18 cellular contexts compared by ENCODE assay signal in the genomic region with DNA sequence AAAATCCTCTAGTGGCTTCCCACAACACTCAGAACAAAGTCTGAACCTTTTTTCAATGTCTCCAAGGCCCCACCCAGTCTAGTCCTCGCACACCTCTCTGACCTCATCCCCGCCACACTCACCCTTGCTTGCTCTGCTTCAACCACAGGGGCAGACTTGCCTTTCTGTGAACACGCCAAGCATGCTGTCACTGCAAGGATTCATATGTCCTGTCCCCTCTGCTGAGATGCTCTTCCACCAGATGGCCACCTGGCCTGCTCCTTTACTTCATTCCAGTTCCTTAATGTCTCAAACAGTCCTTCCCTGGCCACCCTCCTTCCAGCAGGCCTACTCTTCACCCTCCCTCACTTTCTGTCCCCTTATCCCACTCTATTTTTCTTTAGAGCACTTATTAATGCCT.
"Had no signal": no experiment of that assay in that cellular context is flagged by ENCODE, and none has a peak within 500 bp of the region (broad histone marks: within the 10 kb centered on the region; RNA-seq: fewer than 3 reads in every experiment).

No MANE protein-coding gene starts in this region.

- H3K27me3 Mint-ChIP-seq: dendritic cell treated with granulocyte-macrophage colony-stimulating factor and Interleukin-4, amounts not matched to agents 40 ng/mL and 50 ng/mL, for 4 days; stimulated activated naive CD8-positive, alpha-beta T cell treated with anti-CD3 and anti-CD28 coated beads, Interleukin-15, amount 100 ng/mL, for 72 hours had no signal

- H3K36me3 ChIP-seq: gastroesophageal sphincter, ovary, sigmoid colon, spleen, upper lobe of left lung had no signal

- H3K4me1 Mint-ChIP-seq: activated T-helper 17 cell treated with anti-CD3 and anti-CD28 coated beads, Interleukin-2, amount 50 U/mL, for 72 hours; stimulated activated naive CD8-positive, alpha-beta T cell treated with anti-CD3 and anti-CD28 coated beads, Interleukin-15, amount 100 ng/mL, for 72 hours had no signal

- H3K27ac Mint-ChIP-seq: activated CD4-positive, alpha-beta T cell treated with anti-CD3 and anti-CD28 coated beads, Interleukin-2, amount 10 ng/mL, durations not matched to agents 24 days and 14 days; activated T-helper 17 cell treated with anti-CD3 and anti-CD28 coated beads, Interleukin-2, amount 50 U/mL, for 72 hours; dendritic cell treated with granulocyte-macrophage colony-stimulating factor and Interleukin-4, amounts not matched to agents 40 ng/mL and 50 ng/mL, for 4 days; effector memory CD8-positive, alpha-beta T cell; naive thymus-derived CD4-positive, alpha-beta T cell had no signal

- H3K9me3 Mint-ChIP-seq: activated CD4-positive, alpha-beta T cell treated with anti-CD3 and anti-CD28 coated beads, Interleukin-2, amount 10 ng/mL, durations not matched to agents 24 days and 14 days; activated T-helper 17 cell treated with anti-CD3 and anti-CD28 coated beads, Interleukin-2, amount 50 U/mL, for 72 hours; dendritic cell treated with granulocyte-macrophage colony-stimulating factor and Interleukin-4, amounts not matched to agents 40 ng/mL and 50 ng/mL, for 4 days; effector memory CD8-positive, alpha-beta T cell had no signal

- H3K4me3 ChIP-seq: gastroesophageal sphincter, mucosa of descending colon, ovary, sigmoid colon, spleen, upper lobe of left lung had no signal

- DNase-seq: activated CD4-positive, alpha-beta T cell treated with anti-CD3 and anti-CD28 coated beads, Interleukin-2, amount 10 ng/mL, durations not matched to agents 24 days and 14 days; activated CD4-positive, CD25-positive, alpha-beta regulatory T cell; activated naive CD4-positive, alpha-beta T cell treated with Interleukin-2 at 50 U/mL for 16 hours; activated T-cell treated with anti-CD3 and anti-CD28 coated beads for 4 hours; effector memory CD8-positive, alpha-beta T cell; erythroblast; islet precursor cell; mucosa of descending colon; naive thymus-derived CD4-positive, alpha-beta T cell; ovary; sigmoid colon; spleen; stimulated activated naive CD8-positive, alpha-beta T cell treated with anti-CD3 and anti-CD28 coated beads, Interleukin-15, amount 100 ng/mL, for 72 hours; upper lobe of left lung had no signal

- H3K27ac ChIP-seq: gastroesophageal sphincter, ovary, sigmoid colon, spleen, upper lobe of left lung had no signal

- ATAC-seq: activated T-helper 17 cell treated with anti-CD3 and anti-CD28 coated beads, Interleukin-2, amount 50 U/mL, for 72 hours; effector memory CD8-positive, alpha-beta T cell; gastroesophageal sphincter; left lobe of liver; mucosa of descending colon; naive thymus-derived CD4-positive, alpha-beta T cell; stimulated activated naive CD8-positive, alpha-beta T cell treated with anti-CD3 and anti-CD28 coated beads, Interleukin-15, amount 100 ng/mL, for 72 hours had no signal

- H3K36me3 Mint-ChIP-seq: naive thymus-derived CD4-positive, alpha-beta T cell had no signal

- H3K4me3 Mint-ChIP-seq: activated CD4-positive, alpha-beta T cell treated with anti-CD3 and anti-CD28 coated beads, Interleukin-2, amount 10 ng/mL, durations not matched to agents 24 days and 14 days; activated T-helper 17 cell treated with anti-CD3 and anti-CD28 coated beads, Interleukin-2, amount 50 U/mL, for 72 hours; dendritic cell treated with granulocyte-macrophage colony-stimulating factor and Interleukin-4, amounts not matched to agents 40 ng/mL and 50 ng/mL, for 4 days; effector memory CD8-positive, alpha-beta T cell; naive thymus-derived CD4-positive, alpha-beta T cell; stimulated activated naive CD8-positive, alpha-beta T cell treated with anti-CD3 and anti-CD28 coated beads, Interleukin-15, amount 100 ng/mL, for 72 hours had no signal

- H3K27me3 ChIP-seq: gastroesophageal sphincter, ovary, sigmoid colon, spleen, upper lobe of left lung had no signal

- H3K9me3 ChIP-seq: gastroesophageal sphincter, mucosa of descending colon, ovary, sigmoid colon, spleen, upper lobe of left lung had no signal
